In the genomic region with DNA sequence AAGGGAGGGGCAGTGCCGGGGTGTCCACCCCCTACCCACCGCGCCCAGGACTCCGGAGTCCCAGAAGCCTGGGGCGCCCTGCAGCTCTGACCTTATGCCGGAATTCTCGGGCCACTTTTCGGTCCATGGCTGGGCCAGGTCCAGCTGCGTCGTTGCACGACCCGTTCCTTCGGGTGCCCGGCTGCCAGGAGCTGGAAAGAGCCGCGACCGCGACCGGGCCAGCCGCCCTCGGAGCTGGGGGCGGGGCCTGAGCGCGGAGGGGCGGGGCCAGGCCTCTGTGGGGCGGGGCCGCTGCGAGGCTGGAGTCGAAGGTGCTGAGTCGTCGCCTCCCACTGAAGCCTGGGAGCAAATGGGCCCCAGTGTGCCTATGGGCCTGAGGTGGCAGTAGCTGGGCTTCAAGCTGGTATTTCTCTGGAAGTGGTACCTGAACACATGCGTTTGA, we compare ENCODE assay signal across 9 cellular contexts. TPM values are rescaled to one million over a fixed set of nuclear protein-coding genes. Genes with fewer than 3 reads are reported as not detected.
DNase-seq lines count a peak whose midpoint lies in the region; ATAC-seq and TF ChIP-seq lines count a peak whose summit lies in the region.
"Had no signal": no experiment of that assay in that cellular context is flagged by ENCODE, and none has a peak within 500 bp of the region (broad histone marks: within the 10 kb centered on the region; RNA-seq: fewer than 3 reads in every experiment).

A gene (minus strand): TSS at position 236 of the 442 bp plus-strand sequence. CDS start 109 bp downstream, at position 127.

- H3K4me1 Mint-ChIP-seq in T-helper 17 cell: peaks cover 6% of the 10 kb centered on the region

- TF ChIP-seq POLR2A in gastroesophageal sphincter (IDR thresholded peaks at IDR 0.05) (no peak), sigmoid colon (IDR thresholded peaks at IDR 0.05) (peak in 1 of 2 donors; percentile 30)

- intact Hi-C loops in sigmoid colon (cut with DNase I): no loop called here

- no peak for TF ChIP-seq CTCF in gastroesophageal sphincter (IDR thresholded peaks at IDR 0.05)
- no peak for TF ChIP-seq CTCF in sigmoid colon (IDR thresholded peaks at IDR 0.05)

- DNase-seq in DMS53 treated with DMSO at 0.1 percent for 48 hours (lab: John Stamatoyannopoulos, UW; ENCODE audit: unreplicated experiment) (peak; percentile 27), T-helper 17 cell (no peak), sigmoid colon (no peak), SHP77 (lab: John Stamatoyannopoulos, UW) (no peak), DMS153 (lab: John Stamatoyannopoulos, UW) (no peak), foreskin melanocyte (no peak)

- H3K4me3 Mint-ChIP-seq in T-helper 17 cell: no peak within 1 kb of the TSS

- H3K4me1 ChIP-seq in gastroesophageal sphincter: peaks cover 0 to 6% (median 0%) of the 10 kb centered on the region in 3 donors
- H3K4me1 ChIP-seq in sigmoid colon: peaks cover 0 to 8% (median 2%) of the 10 kb centered on the region in 4 donors

- H3K36me3 ChIP-seq in gastroesophageal sphincter (no peaks in the 10 kb centered on the region), sigmoid colon (no peaks in the 10 kb centered on the region)

- H3K27me3 ChIP-seq in gastroesophageal sphincter (peaks cover 59% of the 10 kb centered on the region), sigmoid colon (peaks cover 0 to 58% (median 14%) of the 10 kb centered on the region in 3 donors)

- H3K9me3 ChIP-seq in T-helper 17 cell (ENCODE audit: control insufficient read depth, low read length, poor library complexity, severe bottlenecking) (no peaks in the 10 kb centered on the region), gastroesophageal sphincter (no peaks in the 10 kb centered on the region), sigmoid colon (no peaks in the 10 kb centered on the region)

- ATAC-seq in T-helper 17 cell (peak; percentile 30), gastroesophageal sphincter (peak; percentile 28), HG03460 (IDR thresholded peaks at IDR 0.05; ENCODE audit: unreplicated experiment) (no peak)

- peaks cover 82% of the 10 kb centered on the region for H3K27me3 Mint-ChIP-seq in T-helper 17 cell

- WGBS in gastroesophageal sphincter (ENCODE audit: low coverage in 1 of 2), 2 donors: 0 to 40% methylated on average over 1 to 4 of the region's 32 CpGs
- 2 to 8% methylated on average over 32 of the region's 32 CpGs for WGBS in sigmoid colon, 2 donors

- H3K27ac ChIP-seq in gastroesophageal sphincter (no peak within 1 kb of the TSS), sigmoid colon (peak within 1 kb of the TSS in 1 of 4 donors; percentile 7)

- H3K4me3 ChIP-seq in gastroesophageal sphincter: peak within 1 kb of the TSS in 1 of 2 donors; percentile 19
- peak within 1 kb of the TSS in 3 of 4 donors; percentile 12 to 25 (median 21) for H3K4me3 ChIP-seq in sigmoid colon
- H3K4me3 ChIP-seq: lung had no signal

- peaks cover 10% of the 10 kb centered on the region for H3K36me3 Mint-ChIP-seq in T-helper 17 cell (ENCODE audit: low read depth)

- H3K27ac Mint-ChIP-seq in T-helper 17 cell: no peak within 1 kb of the TSS

- TF ChIP-seq EP300 in gastroesophageal sphincter (IDR thresholded peaks at IDR 0.05) (no peak), sigmoid colon (IDR thresholded peaks at IDR 0.05) (no peak)

RNA-seq across cellular contexts. Expression of the gene that starts here (rescaled TPM):
- total RNA-seq in T-helper 17 cell (not detected), gastroesophageal sphincter (1 to 10 TPM in 1 of 4 donors, not detected in 3; 1.1 TPM), sigmoid colon (1 to 10 TPM; 1.2 to 2.5 (median 1.6) TPM)
- 100 to 1,000 TPM in 2 of 3 donors, 10 to 100 TPM in 1; 83.3 to 152 (median 114) TPM for polyA plus RNA-seq in sigmoid colon

Comparison
In these comparisons a context has a peak if more than half of its experiments do, and no peak if none do; other contexts are left out.
1. Peak in ATAC-seq in T-helper 17 cell; RNA of the gene not detected or under 1 TPM.